Comparison of ENCODE assay signal across 1 cellular context in the genomic region with DNA sequence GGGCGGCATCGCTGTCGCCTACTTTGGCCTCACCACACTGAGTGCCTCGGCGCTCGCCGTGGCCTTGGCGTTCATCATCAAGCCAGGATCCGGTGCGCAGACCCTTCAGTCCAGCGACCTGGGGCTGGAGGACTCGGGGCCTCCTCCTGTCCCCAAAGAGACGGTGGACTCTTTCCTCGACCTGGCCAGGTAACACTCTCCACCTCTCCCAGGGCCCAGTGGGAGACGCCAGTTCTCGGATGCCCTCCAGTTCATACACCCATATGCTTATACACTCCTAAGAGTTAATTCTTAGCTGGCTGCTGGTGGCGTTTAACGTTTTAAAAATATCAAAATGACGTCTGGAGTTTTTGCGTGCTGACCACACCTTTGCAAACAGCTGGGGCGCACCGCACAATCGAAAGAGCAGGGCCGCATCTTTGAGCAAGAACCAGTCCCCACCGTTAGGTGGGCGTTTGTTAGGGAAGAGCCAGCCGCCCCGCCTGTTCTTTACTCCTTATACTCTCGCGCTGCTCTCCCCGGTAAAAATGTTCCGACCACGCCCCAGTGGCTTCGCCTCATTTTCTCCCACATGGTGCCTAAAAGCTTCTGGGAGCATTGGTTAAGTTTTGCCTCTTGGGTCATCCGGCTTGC.
A peak's percentile ranks its signal among the peaks of the same experiment; 100 is the strongest.
TF ChIP-seq lines count a peak whose summit lies in the region.

No MANE protein-coding gene starts in this region.

TF ChIP-seq in H1, 55 proteins besides CTCF, POLR2A, EP300 and RAD21 (continued from another document):
- no peak for TF ChIP-seq CBX5 (IDR thresholded peaks at IDR 0.05; ENCODE audit: low read depth, low read length)
- TF ChIP-seq, protein P1, sequence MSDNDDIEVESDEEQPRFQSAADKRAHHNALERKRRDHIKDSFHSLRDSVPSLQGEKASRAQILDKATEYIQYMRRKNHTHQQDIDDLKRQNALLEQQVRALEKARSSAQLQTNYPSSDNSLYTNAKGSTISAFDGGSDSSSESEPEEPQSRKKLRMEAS (IDR thresholded peaks at IDR 0.05) = 0 out of 2 replicates have a peak, but pooled peaks have one; percentile 12
- TF ChIP-seq SUZ12 (IDR thresholded peaks at IDR 0.05; ENCODE audit: low read length) = peak; percentile 9; the same call in 1 of the 2 replicates
- 0 out of 2 replicates have a peak, but pooled peaks have one; percentile 11 for TF ChIP-seq CHD2 (IDR thresholded peaks at IDR 0.05; ENCODE audit: low read length)
- TF ChIP-seq, protein P2, sequence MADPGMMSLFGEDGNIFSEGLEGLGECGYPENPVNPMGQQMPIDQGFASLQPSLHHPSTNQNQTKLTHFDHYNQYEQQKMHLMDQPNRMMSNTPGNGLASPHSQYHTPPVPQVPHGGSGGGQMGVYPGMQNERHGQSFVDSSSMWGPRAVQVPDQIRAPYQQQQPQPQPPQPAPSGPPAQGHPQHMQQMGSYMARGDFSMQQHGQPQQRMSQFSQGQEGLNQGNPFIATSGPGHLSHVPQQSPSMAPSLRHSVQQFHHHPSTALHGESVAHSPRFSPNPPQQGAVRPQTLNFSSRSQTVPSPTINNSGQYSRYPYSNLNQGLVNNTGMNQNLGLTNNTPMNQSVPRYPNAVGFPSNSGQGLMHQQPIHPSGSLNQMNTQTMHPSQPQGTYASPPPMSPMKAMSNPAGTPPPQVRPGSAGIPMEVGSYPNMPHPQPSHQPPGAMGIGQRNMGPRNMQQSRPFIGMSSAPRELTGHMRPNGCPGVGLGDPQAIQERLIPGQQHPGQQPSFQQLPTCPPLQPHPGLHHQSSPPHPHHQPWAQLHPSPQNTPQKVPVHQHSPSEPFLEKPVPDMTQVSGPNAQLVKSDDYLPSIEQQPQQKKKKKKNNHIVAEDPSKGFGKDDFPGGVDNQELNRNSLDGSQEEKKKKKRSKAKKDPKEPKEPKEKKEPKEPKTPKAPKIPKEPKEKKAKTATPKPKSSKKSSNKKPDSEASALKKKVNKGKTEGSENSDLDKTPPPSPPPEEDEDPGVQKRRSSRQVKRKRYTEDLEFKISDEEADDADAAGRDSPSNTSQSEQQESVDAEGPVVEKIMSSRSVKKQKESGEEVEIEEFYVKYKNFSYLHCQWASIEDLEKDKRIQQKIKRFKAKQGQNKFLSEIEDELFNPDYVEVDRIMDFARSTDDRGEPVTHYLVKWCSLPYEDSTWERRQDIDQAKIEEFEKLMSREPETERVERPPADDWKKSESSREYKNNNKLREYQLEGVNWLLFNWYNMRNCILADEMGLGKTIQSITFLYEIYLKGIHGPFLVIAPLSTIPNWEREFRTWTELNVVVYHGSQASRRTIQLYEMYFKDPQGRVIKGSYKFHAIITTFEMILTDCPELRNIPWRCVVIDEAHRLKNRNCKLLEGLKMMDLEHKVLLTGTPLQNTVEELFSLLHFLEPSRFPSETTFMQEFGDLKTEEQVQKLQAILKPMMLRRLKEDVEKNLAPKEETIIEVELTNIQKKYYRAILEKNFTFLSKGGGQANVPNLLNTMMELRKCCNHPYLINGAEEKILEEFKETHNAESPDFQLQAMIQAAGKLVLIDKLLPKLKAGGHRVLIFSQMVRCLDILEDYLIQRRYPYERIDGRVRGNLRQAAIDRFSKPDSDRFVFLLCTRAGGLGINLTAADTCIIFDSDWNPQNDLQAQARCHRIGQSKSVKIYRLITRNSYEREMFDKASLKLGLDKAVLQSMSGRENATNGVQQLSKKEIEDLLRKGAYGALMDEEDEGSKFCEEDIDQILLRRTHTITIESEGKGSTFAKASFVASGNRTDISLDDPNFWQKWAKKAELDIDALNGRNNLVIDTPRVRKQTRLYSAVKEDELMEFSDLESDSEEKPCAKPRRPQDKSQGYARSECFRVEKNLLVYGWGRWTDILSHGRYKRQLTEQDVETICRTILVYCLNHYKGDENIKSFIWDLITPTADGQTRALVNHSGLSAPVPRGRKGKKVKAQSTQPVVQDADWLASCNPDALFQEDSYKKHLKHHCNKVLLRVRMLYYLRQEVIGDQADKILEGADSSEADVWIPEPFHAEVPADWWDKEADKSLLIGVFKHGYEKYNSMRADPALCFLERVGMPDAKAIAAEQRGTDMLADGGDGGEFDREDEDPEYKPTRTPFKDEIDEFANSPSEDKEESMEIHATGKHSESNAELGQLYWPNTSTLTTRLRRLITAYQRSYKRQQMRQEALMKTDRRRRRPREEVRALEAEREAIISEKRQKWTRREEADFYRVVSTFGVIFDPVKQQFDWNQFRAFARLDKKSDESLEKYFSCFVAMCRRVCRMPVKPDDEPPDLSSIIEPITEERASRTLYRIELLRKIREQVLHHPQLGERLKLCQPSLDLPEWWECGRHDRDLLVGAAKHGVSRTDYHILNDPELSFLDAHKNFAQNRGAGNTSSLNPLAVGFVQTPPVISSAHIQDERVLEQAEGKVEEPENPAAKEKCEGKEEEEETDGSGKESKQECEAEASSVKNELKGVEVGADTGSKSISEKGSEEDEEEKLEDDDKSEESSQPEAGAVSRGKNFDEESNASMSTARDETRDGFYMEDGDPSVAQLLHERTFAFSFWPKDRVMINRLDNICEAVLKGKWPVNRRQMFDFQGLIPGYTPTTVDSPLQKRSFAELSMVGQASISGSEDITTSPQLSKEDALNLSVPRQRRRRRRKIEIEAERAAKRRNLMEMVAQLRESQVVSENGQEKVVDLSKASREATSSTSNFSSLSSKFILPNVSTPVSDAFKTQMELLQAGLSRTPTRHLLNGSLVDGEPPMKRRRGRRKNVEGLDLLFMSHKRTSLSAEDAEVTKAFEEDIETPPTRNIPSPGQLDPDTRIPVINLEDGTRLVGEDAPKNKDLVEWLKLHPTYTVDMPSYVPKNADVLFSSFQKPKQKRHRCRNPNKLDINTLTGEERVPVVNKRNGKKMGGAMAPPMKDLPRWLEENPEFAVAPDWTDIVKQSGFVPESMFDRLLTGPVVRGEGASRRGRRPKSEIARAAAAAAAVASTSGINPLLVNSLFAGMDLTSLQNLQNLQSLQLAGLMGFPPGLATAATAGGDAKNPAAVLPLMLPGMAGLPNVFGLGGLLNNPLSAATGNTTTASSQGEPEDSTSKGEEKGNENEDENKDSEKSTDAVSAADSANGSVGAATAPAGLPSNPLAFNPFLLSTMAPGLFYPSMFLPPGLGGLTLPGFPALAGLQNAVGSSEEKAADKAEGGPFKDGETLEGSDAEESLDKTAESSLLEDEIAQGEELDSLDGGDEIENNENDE (IDR thresholded peaks at IDR 0.05; ENCODE audit: insufficient replicate concordance, low read length) = no peak
- TF ChIP-seq CHD1 (IDR thresholded peaks at IDR 0.05; ENCODE audit: low read depth, low read length) = no peak
- TF ChIP-seq EZH2 (IDR thresholded peaks at IDR 0.05; ENCODE audit: low read depth, low read length, severe bottlenecking) = peak; percentile 57
- no peak for TF ChIP-seq RFX5 (IDR thresholded peaks at IDR 0.05; ENCODE audit: borderline replicate concordance, low read depth, low read length)
- TF ChIP-seq BACH1 (IDR thresholded peaks at IDR 0.05; ENCODE audit: low read length) = no peak
